Comparison of ENCODE assay signal across 1 cellular context in the genomic region with DNA sequence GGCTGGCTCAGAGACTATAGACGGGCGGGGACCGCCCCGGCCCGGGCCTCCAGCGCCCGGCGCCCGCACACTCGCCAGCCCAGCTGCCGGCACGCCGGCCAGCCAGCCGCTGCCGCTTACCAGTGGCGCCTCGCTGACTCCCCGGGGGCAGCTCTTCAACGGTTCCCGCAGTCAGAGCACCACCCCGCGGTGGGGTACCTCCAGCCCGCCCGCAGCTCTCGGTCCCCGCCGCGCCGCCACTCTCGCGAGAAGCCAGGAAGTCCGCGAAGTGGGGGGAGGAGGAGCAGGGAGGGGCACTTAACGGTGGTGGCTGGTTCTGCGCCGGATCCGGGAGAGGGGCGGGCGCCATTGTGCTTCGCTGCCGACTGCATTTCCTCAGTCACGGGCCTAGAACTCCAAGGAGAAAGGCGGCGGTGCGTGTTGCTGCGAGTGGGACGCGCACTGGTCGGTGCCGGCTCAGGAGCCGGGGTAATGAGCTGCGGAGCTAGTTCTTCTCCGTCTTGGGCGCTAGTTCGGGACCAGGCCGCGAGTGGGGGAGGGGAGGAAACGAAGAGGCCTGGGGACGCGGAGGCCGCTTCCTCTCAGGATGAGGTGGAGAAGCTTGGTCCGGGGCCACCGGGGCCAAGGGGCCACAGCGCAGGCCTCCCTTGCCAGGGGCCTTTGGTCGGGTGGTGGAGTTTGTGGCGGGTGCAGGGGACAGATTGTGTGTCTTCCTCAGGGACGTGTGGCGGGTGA.
TF ChIP-seq lines count a peak whose summit lies in the region.

A gene with protein sequence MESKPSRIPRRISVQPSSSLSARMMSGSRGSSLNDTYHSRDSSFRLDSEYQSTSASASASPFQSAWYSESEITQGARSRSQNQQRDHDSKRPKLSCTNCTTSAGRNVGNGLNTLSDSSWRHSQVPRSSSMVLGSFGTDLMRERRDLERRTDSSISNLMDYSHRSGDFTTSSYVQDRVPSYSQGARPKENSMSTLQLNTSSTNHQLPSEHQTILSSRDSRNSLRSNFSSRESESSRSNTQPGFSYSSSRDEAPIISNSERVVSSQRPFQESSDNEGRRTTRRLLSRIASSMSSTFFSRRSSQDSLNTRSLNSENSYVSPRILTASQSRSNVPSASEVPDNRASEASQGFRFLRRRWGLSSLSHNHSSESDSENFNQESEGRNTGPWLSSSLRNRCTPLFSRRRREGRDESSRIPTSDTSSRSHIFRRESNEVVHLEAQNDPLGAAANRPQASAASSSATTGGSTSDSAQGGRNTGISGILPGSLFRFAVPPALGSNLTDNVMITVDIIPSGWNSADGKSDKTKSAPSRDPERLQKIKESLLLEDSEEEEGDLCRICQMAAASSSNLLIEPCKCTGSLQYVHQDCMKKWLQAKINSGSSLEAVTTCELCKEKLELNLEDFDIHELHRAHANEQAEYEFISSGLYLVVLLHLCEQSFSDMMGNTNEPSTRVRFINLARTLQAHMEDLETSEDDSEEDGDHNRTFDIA (plus strand): TSS at position 313 of the 735 bp plus-strand sequence. CDS start 16,517 bp downstream, outside the sequence.

TF ChIP-seq in HEK293, 187 proteins besides CTCF, POLR2A, EP300 and RAD21 (continued from another document and continues in another):
- TF ChIP-seq WT1 (tag by site-specific recombination; IDR thresholded peaks at IDR 0.05) = peak; percentile 42; the same call in 1 of the 2 replicates
- TF ChIP-seq ZNF629 (tag by site-specific recombination; IDR thresholded peaks at IDR 0.05) = peak; percentile 52
- no peak for TF ChIP-seq ZNF529 (tag by site-specific recombination; IDR thresholded peaks at IDR 0.05; ENCODE audit: insufficient replicate concordance)
- no peak for TF ChIP-seq ZNF549 (tag by site-specific recombination; IDR thresholded peaks at IDR 0.05)
- no peak for TF ChIP-seq ZNF157 (tag by site-specific recombination; IDR thresholded peaks at IDR 0.05)
- TF ChIP-seq ZNF140 (tag by site-specific recombination; IDR thresholded peaks at IDR 0.05) = no peak
- peak; percentile 67; the same call in 1 of the 2 replicates for TF ChIP-seq GLI4 (tag by site-specific recombination; IDR thresholded peaks at IDR 0.05)
- TF ChIP-seq ZNF530 (tag by site-specific recombination; IDR thresholded peaks at IDR 0.05; ENCODE audit: low read depth) = no peak
- no peak for TF ChIP-seq ZNF544 (tag by site-specific recombination; IDR thresholded peaks at IDR 0.05)
- no peak for TF ChIP-seq ZNF350 (tag by site-specific recombination; IDR thresholded peaks at IDR 0.05)
- no peak for TF ChIP-seq ZNF133 (tag by site-specific recombination; IDR thresholded peaks at IDR 0.05)
- TF ChIP-seq ZBTB8A (tag by site-specific recombination; IDR thresholded peaks at IDR 0.05) = peak; percentile 85
- TF ChIP-seq KLF16 (tag by site-specific recombination; IDR thresholded peaks at IDR 0.05) = peak; percentile 93
- TF ChIP-seq, protein P1, sequence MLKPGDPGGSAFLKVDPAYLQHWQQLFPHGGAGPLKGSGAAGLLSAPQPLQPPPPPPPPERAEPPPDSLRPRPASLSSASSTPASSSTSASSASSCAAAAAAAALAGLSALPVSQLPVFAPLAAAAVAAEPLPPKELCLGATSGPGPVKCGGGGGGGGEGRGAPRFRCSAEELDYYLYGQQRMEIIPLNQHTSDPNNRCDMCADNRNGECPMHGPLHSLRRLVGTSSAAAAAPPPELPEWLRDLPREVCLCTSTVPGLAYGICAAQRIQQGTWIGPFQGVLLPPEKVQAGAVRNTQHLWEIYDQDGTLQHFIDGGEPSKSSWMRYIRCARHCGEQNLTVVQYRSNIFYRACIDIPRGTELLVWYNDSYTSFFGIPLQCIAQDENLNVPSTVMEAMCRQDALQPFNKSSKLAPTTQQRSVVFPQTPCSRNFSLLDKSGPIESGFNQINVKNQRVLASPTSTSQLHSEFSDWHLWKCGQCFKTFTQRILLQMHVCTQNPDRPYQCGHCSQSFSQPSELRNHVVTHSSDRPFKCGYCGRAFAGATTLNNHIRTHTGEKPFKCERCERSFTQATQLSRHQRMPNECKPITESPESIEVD (tag by site-specific recombination; IDR thresholded peaks at IDR 0.05) = no peak
- no peak for TF ChIP-seq ZNF366 (tag by site-specific recombination; conservative IDR thresholded peaks at IDR 0.05)
- no peak for TF ChIP-seq ZNF521 (tag by site-specific recombination; IDR thresholded peaks at IDR 0.05)
- TF ChIP-seq ZNF600 (tag by site-specific recombination; IDR thresholded peaks at IDR 0.05) = peak; percentile 65
- TF ChIP-seq ZSCAN16 (tag by site-specific recombination; IDR thresholded peaks at IDR 0.05) = no peak
- TF ChIP-seq ZBTB7A (tag by site-specific recombination; IDR thresholded peaks at IDR 0.05; ENCODE audit: low read depth) = no peak
- no peak for TF ChIP-seq TRIM28 (IDR thresholded peaks at IDR 0.05; ENCODE audit: borderline replicate concordance, low read length)
- no peak for TF ChIP-seq SETDB1 (IDR thresholded peaks at IDR 0.05; ENCODE audit: insufficient read length, low read length)
- TF ChIP-seq, protein P2, sequence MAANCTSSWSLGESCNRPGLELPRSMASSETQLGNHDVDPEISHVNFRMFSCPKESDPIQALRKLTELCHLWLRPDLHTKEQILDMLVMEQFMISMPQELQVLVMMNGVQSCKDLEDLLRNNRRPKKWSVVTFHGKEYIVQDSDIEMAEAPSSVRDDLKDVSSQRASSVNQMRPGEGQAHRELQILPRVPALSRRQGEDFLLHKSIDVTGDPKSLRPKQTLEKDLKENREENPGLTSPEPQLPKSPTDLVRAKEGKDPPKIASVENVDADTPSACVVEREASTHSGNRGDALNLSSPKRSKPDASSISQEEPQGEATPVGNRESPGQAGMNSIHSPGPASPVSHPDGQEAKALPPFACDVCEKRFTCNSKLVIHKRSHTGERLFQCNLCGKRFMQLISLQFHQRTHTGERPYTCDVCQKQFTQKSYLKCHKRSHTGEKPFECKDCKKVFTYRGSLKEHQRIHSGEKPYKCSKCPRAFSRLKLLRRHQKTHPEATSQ (tag by site-specific recombination; IDR thresholded peaks at IDR 0.05) = peak; percentile 87
- TF ChIP-seq, protein P3, sequence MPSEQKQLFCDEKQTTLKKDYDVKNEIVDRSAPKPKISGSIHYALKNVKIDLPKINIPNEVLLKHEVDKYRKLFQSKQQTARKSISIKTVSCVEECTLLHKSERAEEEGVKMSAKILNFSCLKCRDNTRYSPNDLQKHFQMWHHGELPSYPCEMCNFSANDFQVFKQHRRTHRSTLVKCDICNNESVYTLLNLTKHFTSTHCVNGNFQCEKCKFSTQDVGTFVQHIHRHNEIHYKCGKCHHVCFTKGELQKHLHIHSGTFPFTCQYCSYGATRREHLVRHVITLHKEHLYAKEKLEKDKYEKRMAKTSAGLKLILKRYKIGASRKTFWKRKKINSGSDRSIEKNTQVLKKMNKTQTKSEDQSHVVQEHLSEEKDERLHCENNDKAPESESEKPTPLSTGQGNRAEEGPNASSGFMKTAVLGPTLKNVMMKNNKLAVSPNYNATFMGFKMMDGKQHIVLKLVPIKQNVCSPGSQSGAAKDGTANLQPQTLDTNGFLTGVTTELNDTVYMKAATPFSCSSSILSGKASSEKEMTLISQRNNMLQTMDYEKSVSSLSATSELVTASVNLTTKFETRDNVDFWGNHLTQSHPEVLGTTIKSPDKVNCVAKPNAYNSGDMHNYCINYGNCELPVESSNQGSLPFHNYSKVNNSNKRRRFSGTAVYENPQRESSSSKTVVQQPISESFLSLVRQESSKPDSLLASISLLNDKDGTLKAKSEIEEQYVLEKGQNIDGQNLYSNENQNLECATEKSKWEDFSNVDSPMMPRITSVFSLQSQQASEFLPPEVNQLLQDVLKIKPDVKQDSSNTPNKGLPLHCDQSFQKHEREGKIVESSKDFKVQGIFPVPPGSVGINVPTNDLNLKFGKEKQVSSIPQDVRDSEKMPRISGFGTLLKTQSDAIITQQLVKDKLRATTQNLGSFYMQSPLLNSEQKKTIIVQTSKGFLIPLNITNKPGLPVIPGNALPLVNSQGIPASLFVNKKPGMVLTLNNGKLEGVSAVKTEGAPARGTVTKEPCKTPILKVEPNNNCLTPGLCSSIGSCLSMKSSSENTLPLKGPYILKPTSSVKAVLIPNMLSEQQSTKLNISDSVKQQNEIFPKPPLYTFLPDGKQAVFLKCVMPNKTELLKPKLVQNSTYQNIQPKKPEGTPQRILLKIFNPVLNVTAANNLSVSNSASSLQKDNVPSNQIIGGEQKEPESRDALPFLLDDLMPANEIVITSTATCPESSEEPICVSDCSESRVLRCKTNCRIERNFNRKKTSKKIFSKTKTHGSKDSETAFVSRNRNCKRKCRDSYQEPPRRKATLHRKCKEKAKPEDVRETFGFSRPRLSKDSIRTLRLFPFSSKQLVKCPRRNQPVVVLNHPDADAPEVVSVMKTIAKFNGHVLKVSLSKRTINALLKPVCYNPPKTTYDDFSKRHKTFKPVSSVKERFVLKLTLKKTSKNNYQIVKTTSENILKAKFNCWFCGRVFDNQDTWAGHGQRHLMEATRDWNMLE (tag by site-specific recombination; conservative IDR thresholded peaks at IDR 0.05; ENCODE audit: low read depth) = no peak
- TF ChIP-seq GLI2 (tag by site-specific recombination; IDR thresholded peaks at IDR 0.05; ENCODE audit: borderline replicate concordance, low read depth) = no peak
- peak; percentile 62 for TF ChIP-seq YY2 (tag by site-specific recombination; IDR thresholded peaks at IDR 0.05)
- no peak for TF ChIP-seq ZNF621 (tag by site-specific recombination; IDR thresholded peaks at IDR 0.05)
- TF ChIP-seq ZNF433 (tag by site-specific recombination; IDR thresholded peaks at IDR 0.05; ENCODE audit: low read depth) = no peak
- TF ChIP-seq GLIS1 (tag by site-specific recombination; IDR thresholded peaks at IDR 0.05) = peak; percentile 86
- peak; percentile 66; the same call in 1 of the 2 replicates for TF ChIP-seq ZNF121 (tag by site-specific recombination; IDR thresholded peaks at IDR 0.05)
- TF ChIP-seq ZNF292 (tag by site-specific recombination; IDR thresholded peaks at IDR 0.05; ENCODE audit: borderline replicate concordance, low read depth) = no peak
- TF ChIP-seq MYNN (tag by site-specific recombination; IDR thresholded peaks at IDR 0.05; ENCODE audit: borderline replicate concordance) = no peak
- TF ChIP-seq ZEB2 (tag by site-specific recombination; IDR thresholded peaks at IDR 0.05) = peak; percentile 92
- peak; percentile 95 for TF ChIP-seq ZNF335 (tag by site-specific recombination; conservative IDR thresholded peaks at IDR 0.05)
- peak; percentile 76 for TF ChIP-seq ZSCAN30 (tag by site-specific recombination; IDR thresholded peaks at IDR 0.05)
- TF ChIP-seq ZNF239 (tag by site-specific recombination; IDR thresholded peaks at IDR 0.05) = no peak
- TF ChIP-seq ZNF324 (tag by site-specific recombination; IDR thresholded peaks at IDR 0.05) = peak; percentile 86; the same call in 1 of the 2 replicates
- peak; percentile 83 for TF ChIP-seq ZNF394 (tag by site-specific recombination; IDR thresholded peaks at IDR 0.05; ENCODE audit: borderline replicate concordance)
- no peak for TF ChIP-seq ZNF514 (tag by site-specific recombination; IDR thresholded peaks at IDR 0.05)
- TF ChIP-seq ZNF658 (tag by site-specific recombination; IDR thresholded peaks at IDR 0.05) = no peak
- TF ChIP-seq ZNF202 (tag by site-specific recombination; IDR thresholded peaks at IDR 0.05; ENCODE audit: borderline replicate concordance) = no peak
- no peak for TF ChIP-seq BCL11B (tag by site-specific recombination; IDR thresholded peaks at IDR 0.05; ENCODE audit: low read depth)
- TF ChIP-seq ZFP3 (tag by site-specific recombination; IDR thresholded peaks at IDR 0.05; ENCODE audit: low read depth) = no peak
- peak; percentile 95 for TF ChIP-seq ZIC2 (tag by site-specific recombination; IDR thresholded peaks at IDR 0.05)
- no peak for TF ChIP-seq ZNF169 (tag by site-specific recombination; IDR thresholded peaks at IDR 0.05)
- TF ChIP-seq HOXA7 (CRISPR knock-in tag; IDR thresholded peaks at IDR 0.05; ENCODE audit: borderline replicate concordance) = no peak
- TF ChIP-seq ZNF548 (tag by site-specific recombination; IDR thresholded peaks at IDR 0.05) = no peak
- no peak for TF ChIP-seq ZNF830 (tag by site-specific recombination; IDR thresholded peaks at IDR 0.05; ENCODE audit: low read depth)
- no peak for TF ChIP-seq ZNF670 (tag by site-specific recombination; IDR thresholded peaks at IDR 0.05; ENCODE audit: low read depth)
- TF ChIP-seq ZNF280C (tag by site-specific recombination; IDR thresholded peaks at IDR 0.05) = no peak
- 0 out of 2 replicates have a peak, but pooled peaks have one; percentile 13 for TF ChIP-seq ZNF785 (tag by site-specific recombination; IDR thresholded peaks at IDR 0.05)
- TF ChIP-seq SP2 (tag by site-specific recombination; IDR thresholded peaks at IDR 0.05) = peak; percentile 71
- peak; percentile 96 for TF ChIP-seq ZNF341 (tag by site-specific recombination; IDR thresholded peaks at IDR 0.05; ENCODE audit: low read depth)
- peak; percentile 68 for TF ChIP-seq ZNF660 (tag by site-specific recombination; IDR thresholded peaks at IDR 0.05)
- no peak for TF ChIP-seq ZNF510 (tag by site-specific recombination; IDR thresholded peaks at IDR 0.05; ENCODE audit: insufficient replicate concordance)
- no peak for TF ChIP-seq ZNF214 (tag by site-specific recombination; IDR thresholded peaks at IDR 0.05; ENCODE audit: borderline replicate concordance)
- TF ChIP-seq ZNF248 (tag by site-specific recombination; IDR thresholded peaks at IDR 0.05) = no peak
- TF ChIP-seq ZNF266 (tag by site-specific recombination; IDR thresholded peaks at IDR 0.05; ENCODE audit: low read depth) = no peak
- no peak for TF ChIP-seq GFI1B (tag by site-specific recombination; IDR thresholded peaks at IDR 0.05)
- no peak for TF ChIP-seq ZNF585B (tag by site-specific recombination; IDR thresholded peaks at IDR 0.05)
- no peak for TF ChIP-seq ZNF223 (tag by site-specific recombination; IDR thresholded peaks at IDR 0.05)
- TF ChIP-seq BCL11A (tag by site-specific recombination; IDR thresholded peaks at IDR 0.05; ENCODE audit: low read depth) = no peak
- no peak for TF ChIP-seq SALL2 (tag by site-specific recombination; IDR thresholded peaks at IDR 0.05; ENCODE audit: borderline replicate concordance)
